ENCODE assay signal across 12 cellular contexts in the genomic region with DNA sequence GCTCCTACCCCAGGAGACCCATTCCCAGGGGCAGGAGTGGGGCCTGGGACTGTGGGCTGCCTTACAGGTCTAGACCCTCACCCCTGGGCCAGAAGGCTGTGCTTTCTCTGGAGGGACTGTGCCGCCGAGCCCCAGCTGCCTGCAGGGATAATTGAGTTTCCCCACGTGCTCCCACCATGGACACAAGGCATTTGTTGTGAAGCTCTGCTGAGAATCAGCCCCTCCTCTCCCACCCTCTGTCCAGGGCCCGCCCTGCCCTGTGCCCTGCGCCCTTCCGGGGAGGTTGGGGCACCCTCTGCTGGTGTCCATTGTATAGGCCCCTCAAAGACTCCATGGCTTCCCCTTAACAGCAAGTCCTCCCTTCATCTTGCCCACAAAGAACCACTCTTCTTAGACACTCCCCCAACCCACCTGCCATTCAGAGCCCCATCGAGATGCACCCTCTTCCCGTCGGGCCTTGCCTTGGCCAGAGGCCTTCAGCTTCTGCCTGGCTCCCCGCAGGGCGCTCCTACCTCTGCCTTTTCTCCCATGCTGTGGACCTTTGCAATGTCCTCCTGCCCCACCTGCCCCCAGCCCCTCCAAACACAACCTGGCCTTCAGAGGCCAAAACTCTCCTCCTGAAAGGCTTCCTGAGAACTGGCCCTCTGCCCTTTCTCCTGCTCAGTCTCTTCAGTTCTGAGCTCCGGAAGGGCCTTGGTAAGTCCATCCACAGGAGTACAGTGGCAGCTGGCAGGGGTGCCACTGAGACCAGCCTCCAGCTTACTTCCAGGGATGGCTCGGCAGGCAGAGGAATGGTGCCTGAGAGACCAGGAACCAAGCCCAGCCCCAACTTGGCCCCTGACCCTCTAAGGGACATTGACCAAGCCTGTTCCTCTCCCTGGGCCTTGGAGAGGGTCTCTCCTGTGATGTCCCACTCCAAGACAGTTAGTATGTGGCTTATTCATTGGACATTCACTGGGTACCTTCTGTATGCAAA. TPM values are rescaled to one million over a fixed set of nuclear protein-coding genes. Genes with fewer than 3 reads are reported as not detected.
DNase-seq lines count a peak whose midpoint lies in the region; ATAC-seq and TF ChIP-seq lines count a peak whose summit lies in the region.
"Had no signal": no experiment of that assay in that cellular context is flagged by ENCODE, and none has a peak within 500 bp of the region (broad histone marks: within the 10 kb centered on the region; RNA-seq: fewer than 3 reads in every experiment).

No MANE protein-coding gene starts in this region.

- WGBS in esophagus muscularis mucosa: 83% methylated on average over 9 of the region's 13 CpGs

- H3K4me3 ChIP-seq in BLaER1 (no peak overlapping the region), MM.1S (ENCODE audit: low read length) (no peak overlapping the region), esophagus muscularis mucosa (no peak overlapping the region)

- TF ChIP-seq POLR2A in esophagus muscularis mucosa (IDR thresholded peaks at IDR 0.05; ENCODE audit: low read depth): no peak

- H3K36me3 ChIP-seq in BLaER1 (no peaks in the 10 kb centered on the region), MM.1S (replicated peaks; ENCODE audit: insufficient read depth, low read length) (no peaks in the 10 kb centered on the region), esophagus muscularis mucosa (no peaks in the 10 kb centered on the region)

- no peak for DNase-seq in MM.1S
- no peak for DNase-seq in esophagus muscularis mucosa (ENCODE audit: extremely low spot score)
- DNase-seq in putamen (ENCODE audit: low spot score): peak; percentile 84
- no peak for DNase-seq in NOMO-1 treated with dmso at 0.1 percent for 144 hours (lab: John Stamatoyannopoulos, UW; ENCODE audit: unreplicated experiment)
- DNase-seq: GF-D8 had no signal

- H3K27ac ChIP-seq in BLaER1 (no peak overlapping the region), MM.1S (ENCODE audit: low read length) (no peak overlapping the region), esophagus muscularis mucosa (replicated peaks in 1 of 4) (peak overlapping the region; percentile 75 to 81 (median 80))
- H3K27ac ChIP-seq: RWPE1 had no signal

- no peaks in the 10 kb centered on the region for H3K79me2 ChIP-seq in MM.1S (ENCODE audit: low read length)

- H3K4me2 ChIP-seq in BLaER1 (peak overlapping the region; percentile 69; the same call in 1 of the 2 replicates), MM.1S (ENCODE audit: low read depth, low read length) (no peak overlapping the region)

- TF ChIP-seq CTCF in MM.1S (IDR thresholded peaks at IDR 0.05; ENCODE audit: low read length): peak; percentile 10; the same call in 1 of the 2 replicates
- TF ChIP-seq CTCF in esophagus muscularis mucosa (IDR thresholded peaks at IDR 0.05): no peak

- peaks cover 3% of the 10 kb centered on the region; the same call in 1 of the 2 replicates for H3K9me3 ChIP-seq in BLaER1
- no peaks in the 10 kb centered on the region for H3K9me3 ChIP-seq in MM.1S (replicated peaks; ENCODE audit: insufficient read depth, low read length)
- no peaks in the 10 kb centered on the region for H3K9me3 ChIP-seq in esophagus muscularis mucosa

- ATAC-seq in GM21786 (IDR thresholded peaks at IDR 0.05; ENCODE audit: unreplicated experiment) (no peak), GM21619 (IDR thresholded peaks at IDR 0.05; ENCODE audit: unreplicated experiment) (no peak), GM19452 (IDR thresholded peaks at IDR 0.05; ENCODE audit: unreplicated experiment) (no peak)

- intact Hi-C loops in esophagus muscularis mucosa (cut with DNase I): no loop called here

- peaks cover 80% of the 10 kb centered on the region for H3K27me3 ChIP-seq in BLaER1
- peaks cover 60% of the 10 kb centered on the region for H3K27me3 ChIP-seq in MM.1S (replicated peaks; ENCODE audit: insufficient read depth, low read length)
- peaks cover 0 to 36% (median 13%) of the 10 kb centered on the region in 4 donors for H3K27me3 ChIP-seq in esophagus muscularis mucosa

- H2AFZ ChIP-seq in MM.1S (ENCODE audit: low read length): no peak overlapping the region

- no peaks in the 10 kb centered on the region for H3F3A ChIP-seq in MM.1S (ENCODE audit: insufficient read depth, low read length)

- no peak for TF ChIP-seq EP300 in esophagus muscularis mucosa (IDR thresholded peaks at IDR 0.05)

- no peaks in the 10 kb centered on the region for H3K9me2 ChIP-seq in MM.1S (replicated peaks; ENCODE audit: insufficient read depth, low read length)

- peaks cover 37% of the 10 kb centered on the region; the same call in 1 of the 2 replicates for H4K20me1 ChIP-seq in BLaER1
- no peaks in the 10 kb centered on the region for H4K20me1 ChIP-seq in MM.1S (ENCODE audit: insufficient read depth, low read length)

- H3K4me1 ChIP-seq in BLaER1: peaks cover 42% of the 10 kb centered on the region
- H3K4me1 ChIP-seq in MM.1S (ENCODE audit: low read length): peaks cover 7% of the 10 kb centered on the region; the same call in 1 of the 2 replicates
- peaks cover 31 to 52% (median 39%) of the 10 kb centered on the region in 4 donors for H3K4me1 ChIP-seq in esophagus muscularis mucosa

- H3K9ac ChIP-seq in BLaER1 (no peak overlapping the region), MM.1S (ENCODE audit: low read length) (no peak overlapping the region)

RNA-seq across cellular contexts. Expression of gene DUSP8, which starts 22.4 kb away (rescaled TPM):
- 1 to 10 TPM; 2.5 to 8.5 (median 4.8) TPM for total RNA-seq in esophagus muscularis mucosa

RNA-seq across cellular contexts. Expression of gene KRTAP5-1, which starts 35.4 kb away (rescaled TPM):
- not detected for total RNA-seq in esophagus muscularis mucosa
- total RNA-seq: renal cortical epithelial cell, urinary bladder had no signal

RNA-seq across cellular contexts. Expression of gene KRTAP5-2, which starts 48.5 kb away (rescaled TPM):
- not detected for total RNA-seq in esophagus muscularis mucosa
- total RNA-seq: renal cortical epithelial cell, urinary bladder had no signal

RNA-seq across cellular contexts. Expression of gene KRTAP5-3, which starts 58.6 kb away (rescaled TPM):
- not detected for total RNA-seq in esophagus muscularis mucosa
- total RNA-seq: renal cortical epithelial cell, urinary bladder had no signal

Comparison
In these comparisons a context has a peak if more than half of its experiments do, and no peak if none do; other contexts are left out.
1. H3K27ac ChIP-seq: peak in esophagus muscularis mucosa (4 of 4); none in BLaER1 (single experiment) and MM.1S (single experiment).